Comparison of ENCODE assay signal across 8 cellular contexts in genomic region chr3:192467230-192468186, GRCh38.
DNase-seq lines count a peak whose midpoint lies in the region; ATAC-seq and TF ChIP-seq lines count a peak whose summit lies in the region.

No MANE protein-coding gene starts in this region.

- peak; percentile 86 for TF ChIP-seq CTCF in AG09319 (IDR thresholded peaks at IDR 0.05; ENCODE audit: low read depth, low read length)
- peak; percentile 67 to 87 for TF ChIP-seq CTCF in left lung (IDR thresholded peaks at IDR 0.05)

- no peaks in the 10 kb centered on the region for H3K36me3 ChIP-seq in left lung

- DNase-seq in AG09319 (ENCODE audit: extremely low read depth, low read depth) (no peak), NCI-H187 treated with DMSO at 0.1 percent for 48 hours (lab: John Stamatoyannopoulos, UW) (peak; percentile 57), T-helper 9 cell (peak; percentile 25), cerebellar cortex (ENCODE audit: low spot score) (peak; percentile 83), left lung (peak in 1 of 2 donors; percentile 23)
- DNase-seq in stimulated activated CD4-positive, alpha-beta T cell treated with anti-CD3 and anti-CD28 coated beads, TNF-alpha, amount 100 ng/mL, for 4 hours (ENCODE audit: low read depth in 3 of 3), result peak in 2 of 3 experiments; percentile 5

- ATAC-seq in GM18517 (IDR thresholded peaks at IDR 0.05; ENCODE audit: unreplicated experiment), result peak; percentile 95
- ATAC-seq in HG02938 (IDR thresholded peaks at IDR 0.05; ENCODE audit: unreplicated experiment), result peak; percentile 94
- peak; percentile 97 for ATAC-seq in left lung

- no peak overlapping the region for H3K27ac ChIP-seq in left lung

- no peaks in the 10 kb centered on the region for H3K4me1 ChIP-seq in left lung

- intact Hi-C loops in left lung (cut with DNase I), result loop anchor here in 1 of 2 donors (5.0 kb wide), 1 partner anchor 335 kb away; no protein-coding TSS in a partner anchor

- peaks cover 0 to 7% of the 10 kb centered on the region in 2 donors for H3K27me3 ChIP-seq in left lung

- H3K4me3 ChIP-seq in left lung, result no peak overlapping the region

- H3K9me3 ChIP-seq in left lung, result no peaks in the 10 kb centered on the region
